1 cellular context compared by ENCODE assay signal in the genomic region with DNA sequence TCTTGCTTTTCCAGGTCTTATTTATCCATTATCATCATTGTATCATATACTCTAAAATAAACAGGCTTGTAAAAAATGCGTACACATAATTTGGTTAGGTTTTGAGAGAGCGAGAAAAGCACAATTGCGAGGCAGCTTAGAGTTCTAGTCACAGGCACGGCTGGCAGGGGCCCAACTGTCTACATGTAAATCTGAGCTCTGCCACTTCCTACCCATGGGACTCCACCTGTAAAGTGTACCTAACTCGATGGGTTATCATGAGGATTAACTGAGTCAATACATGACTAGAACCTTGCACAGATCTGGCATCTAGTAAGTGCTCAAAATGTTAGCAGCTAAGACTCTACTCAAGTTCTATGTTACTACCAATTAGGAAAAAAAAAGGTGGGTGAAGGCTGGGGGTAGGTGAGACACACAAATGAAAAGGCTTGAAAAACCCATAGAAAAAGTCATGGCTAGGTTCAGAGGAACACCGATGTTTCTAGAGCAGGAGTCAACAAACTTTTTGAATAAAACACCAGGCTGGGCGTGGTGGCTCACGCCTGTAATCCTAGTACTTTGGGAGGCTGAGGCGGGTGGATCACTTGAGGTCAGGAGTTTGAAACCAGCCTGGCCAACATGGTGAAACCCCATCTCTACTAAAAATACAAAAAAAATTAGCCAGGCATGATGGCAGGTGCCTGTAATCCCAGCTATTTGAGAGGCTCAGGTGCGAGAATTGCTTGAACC.
TF ChIP-seq lines count a peak whose summit lies in the region.

No MANE protein-coding gene starts in this region.

TF ChIP-seq in WTC11, 78 proteins besides CTCF, POLR2A, EP300 and RAD21 (continued from another document):
- no peak for TF ChIP-seq IRF1 (CRISPR knock-in tag; IDR thresholded peaks at IDR 0.05)
